In genomic region chr6:29596381-29596900, GRCh38 we compare ENCODE assay signal across 20 cellular contexts. TPM values are rescaled to one million over a fixed set of nuclear protein-coding genes. Genes with fewer than 3 reads are reported as not detected.
A peak's percentile ranks its signal among the peaks of the same experiment; 100 is the strongest.
DNase-seq lines count a peak whose midpoint lies in the region; TF ChIP-seq lines count a peak whose summit lies in the region.
"Had no signal": no experiment of that assay in that cellular context is flagged by ENCODE, and none has a peak within 500 bp of the region (broad histone marks: within the 10 kb centered on the region; RNA-seq: fewer than 3 reads in every experiment).

No MANE protein-coding gene starts in this region.

- H3K36me3 ChIP-seq in NT2/D1 (ENCODE audit: insufficient read depth, insufficient read length, low read length) = peaks cover 27% of the 10 kb centered on the region
- H3K36me3 ChIP-seq in endodermal cell (ENCODE audit: control insufficient read depth, insufficient read depth, low read length) = peaks cover 14% of the 10 kb centered on the region
- peaks cover 14% of the 10 kb centered on the region for H3K36me3 ChIP-seq in mesendoderm (ENCODE audit: control insufficient read depth, insufficient read depth, low read length)
- H3K36me3 ChIP-seq: BE2C had no signal

- no peak overlapping the region for H4K8ac ChIP-seq in H9 (replicated peaks; ENCODE audit: insufficient read length, low read depth, low read length)
- no peak overlapping the region for H4K8ac ChIP-seq in mesendoderm (ENCODE audit: low read depth, low read length)

- DNase-seq in H9 (no peak), NT2/D1 (ENCODE audit: low read depth, low spot score) (peak; percentile 28), endodermal cell (peak; percentile 50), mesendoderm (peak; percentile 71), AG08396 (ENCODE audit: low spot score) (no peak), NCI-H510A (lab: John Stamatoyannopoulos, UW) (no peak)
- DNase-seq in activated effector memory CD4-positive, alpha-beta T cell treated with anti-CD3 and anti-CD28 coated beads, Interleukin-2, amount 50 U/mL, for 16 hours = no peak
- DNase-seq: BE2C; C1 segment of cervical spinal cord; CD4-positive, CD25-positive, alpha-beta regulatory T cell; CD8-positive, alpha-beta memory T cell; COR-L47; DMS153; GDM1; GOT3; KG1 had no signal

- no peaks in the 10 kb centered on the region for H3K79me1 ChIP-seq in H9 (ENCODE audit: insufficient read depth, low read depth, low read length, poor library complexity, severe bottlenecking)
- H3K79me1 ChIP-seq in mesendoderm (ENCODE audit: low read length) = no peaks in the 10 kb centered on the region

- no peak overlapping the region for H3T11ph ChIP-seq in H9 (ENCODE audit: low read length)

- no peak overlapping the region for H3K4me3 Mint-ChIP-seq in H9
- no peak overlapping the region for H3K4me3 Mint-ChIP-seq in endodermal cell
- H3K4me3 Mint-ChIP-seq: CD4-positive, CD25-positive, alpha-beta regulatory T cell; CD8-positive, alpha-beta memory T cell had no signal

- H3K9me3 ChIP-seq in H9 (ENCODE audit: control insufficient read depth, low read depth, low read length) = no peaks in the 10 kb centered on the region
- no peaks in the 10 kb centered on the region for H3K9me3 ChIP-seq in NT2/D1 (ENCODE audit: insufficient read depth, low read length)
- H3K9me3 ChIP-seq in endodermal cell (ENCODE audit: control insufficient read depth, low read length) = no peaks in the 10 kb centered on the region
- H3K9me3 ChIP-seq: BE2C, HAP-1 had no signal

- H3K9ac ChIP-seq in H9 (ENCODE audit: extremely low read depth, insufficient read length, low read length) = no peak overlapping the region
- H3K9ac ChIP-seq in NT2/D1 (ENCODE audit: insufficient read length, low read depth) = no peak overlapping the region
- H3K9ac ChIP-seq in endodermal cell (ENCODE audit: extremely low read depth, low read length, poor library complexity, severe bottlenecking) = no peak overlapping the region
- H3K9ac ChIP-seq in mesendoderm (ENCODE audit: low read length) = no peak overlapping the region

- H3K9me3 Mint-ChIP-seq in H9 (no peaks in the 10 kb centered on the region; a peak in 1 of 5 replicates), endodermal cell (no peaks in the 10 kb centered on the region)
- H3K9me3 Mint-ChIP-seq: CD4-positive, CD25-positive, alpha-beta regulatory T cell; CD8-positive, alpha-beta memory T cell had no signal

- 0 out of 2 replicates have a peak, but pooled peaks cover 3% of the 10 kb centered on the region for H3K4me1 ChIP-seq in H9 (ENCODE audit: insufficient read depth, low read length)
- H3K4me1 ChIP-seq in NT2/D1 (ENCODE audit: insufficient read depth, insufficient read length) = peaks cover 3% of the 10 kb centered on the region
- no peaks in the 10 kb centered on the region for H3K4me1 ChIP-seq in endodermal cell (ENCODE audit: control insufficient read depth, insufficient read depth, low read length)
- H3K4me1 ChIP-seq in mesendoderm (ENCODE audit: control insufficient read depth, low read depth, low read length) = no peaks in the 10 kb centered on the region
- H3K4me1 ChIP-seq: BE2C had no signal

- no peaks in the 10 kb centered on the region for H3K23me2 ChIP-seq in H9 (ENCODE audit: insufficient read length, low read depth, low read length, poor library complexity, severe bottlenecking)

- H2BK120ac ChIP-seq in H9 (ENCODE audit: low read depth, low read length, poor library complexity, severe bottlenecking) = no peak overlapping the region
- no peak overlapping the region for H2BK120ac ChIP-seq in mesendoderm (ENCODE audit: low read depth, low read length)

- H3K4me2 ChIP-seq in H9 (ENCODE audit: insufficient read depth, insufficient read length, low read length) = no peak overlapping the region
- H3K4me2 ChIP-seq in mesendoderm (ENCODE audit: low read length) = no peak overlapping the region

- H3K36me3 Mint-ChIP-seq in H9 (ENCODE audit: insufficient read depth in 1 of 3, low read depth in 3 of 3) = peaks cover 7 to 27% (median 11%) of the 10 kb centered on the region in 3 experiments; a peak in 6 of 7 replicates
- peaks cover 11% of the 10 kb centered on the region for H3K36me3 Mint-ChIP-seq in endodermal cell (ENCODE audit: low read depth)
- H3K36me3 Mint-ChIP-seq: CD8-positive, alpha-beta memory T cell had no signal

- no peak overlapping the region for H2BK20ac ChIP-seq in H9 (ENCODE audit: low read depth, low read length, poor library complexity, severe bottlenecking)

- H4K91ac ChIP-seq in H9 (ENCODE audit: insufficient read length, low read depth, low read length) = no peak overlapping the region

- H2BK5ac ChIP-seq in H9 (ENCODE audit: insufficient read length, low read length) = no peak overlapping the region
- no peak overlapping the region for H2BK5ac ChIP-seq in mesendoderm (ENCODE audit: low read length)

- H3K27ac ChIP-seq in H9 (ENCODE audit: insufficient read length, low read depth, low read length) (no peak overlapping the region), endodermal cell (ENCODE audit: low read depth, low read length) (no peak overlapping the region), mesendoderm (ENCODE audit: low read depth, low read length) (no peak overlapping the region)

- H3K23ac ChIP-seq in H9 (ENCODE audit: insufficient read length, low read depth, low read length) = no peak overlapping the region
- no peak overlapping the region for H3K23ac ChIP-seq in mesendoderm (ENCODE audit: low read length)

- H2BK15ac ChIP-seq in H9 (ENCODE audit: low read depth, low read length) (no peak overlapping the region), mesendoderm (replicated peaks; ENCODE audit: low read depth) (no peak overlapping the region)

- H3K4me1 Mint-ChIP-seq in H9 = peaks cover 16 to 24% of the 10 kb centered on the region in 2 experiments
- no peaks in the 10 kb centered on the region for H3K4me1 Mint-ChIP-seq in endodermal cell
- H3K4me1 Mint-ChIP-seq: CD4-positive, CD25-positive, alpha-beta regulatory T cell; CD8-positive, alpha-beta memory T cell had no signal

- H2BK12ac ChIP-seq in H9 (ENCODE audit: insufficient read length, low read depth, low read length) = no peak overlapping the region

- H3K27ac Mint-ChIP-seq in H9 (peak overlapping the region in 2 of 3 experiments; percentile 53 to 85; a peak in 2 of 7 replicates), endodermal cell (peak overlapping the region; percentile 30)
- H3K27ac Mint-ChIP-seq: CD4-positive, CD25-positive, alpha-beta regulatory T cell; CD8-positive, alpha-beta memory T cell had no signal

- H4K5ac ChIP-seq in H9 (ENCODE audit: insufficient read length, low read depth, low read length) = no peak overlapping the region
- H4K5ac ChIP-seq in mesendoderm (ENCODE audit: low read length) = no peak overlapping the region

- H2AFZ ChIP-seq in H9 (ENCODE audit: low read length) = no peak overlapping the region

- no peak overlapping the region for H2AK5ac ChIP-seq in H9 (ENCODE audit: insufficient read length, low read length)
- H2AK5ac ChIP-seq in mesendoderm (ENCODE audit: low read length) = no peak overlapping the region

- no peak overlapping the region for H3K14ac ChIP-seq in H9 (ENCODE audit: insufficient read depth, low read length)

- H3K27me3 ChIP-seq in H9 (ENCODE audit: insufficient read depth, low read length) = no peaks in the 10 kb centered on the region
- H3K27me3 ChIP-seq in NT2/D1 (ENCODE audit: insufficient read depth, insufficient read length) = no peaks in the 10 kb centered on the region
- H3K27me3 ChIP-seq in endodermal cell (ENCODE audit: control insufficient read depth, insufficient read depth, low read length, poor library complexity, severe bottlenecking) = no peaks in the 10 kb centered on the region
- H3K27me3 ChIP-seq in mesendoderm (ENCODE audit: insufficient read depth, low read length, poor library complexity) = no peaks in the 10 kb centered on the region

- H3K4me3 ChIP-seq in NT2/D1 (ENCODE audit: insufficient read length, low read depth) = no peak overlapping the region
- no peak overlapping the region for H3K4me3 ChIP-seq in endodermal cell (ENCODE audit: low read length)
- H3K4me3 ChIP-seq in mesendoderm (ENCODE audit: low read length) = no peak overlapping the region
- H3K4me3 ChIP-seq: HAP-1 had no signal

- no peaks in the 10 kb centered on the region; the same call in 1 of the 2 replicates for H3K27me3 Mint-ChIP-seq in H9 (ENCODE audit: low read depth)
- no peaks in the 10 kb centered on the region for H3K27me3 Mint-ChIP-seq in endodermal cell (ENCODE audit: insufficient read depth)

- H3K4ac ChIP-seq in H9 (ENCODE audit: low read depth, low read length) = no peak overlapping the region
- no peak overlapping the region for H3K4ac ChIP-seq in mesendoderm (ENCODE audit: low read depth, low read length)

- H4K20me1 ChIP-seq in H9 (ENCODE audit: control insufficient read depth, insufficient read depth, insufficient read length) = no peaks in the 10 kb centered on the region

- H3K18ac ChIP-seq in H9 (ENCODE audit: insufficient read length, low read depth, low read length) (no peak overlapping the region), mesendoderm (ENCODE audit: low read length) (no peak overlapping the region)

- no peak for TF ChIP-seq CTCF in H9 (conservative IDR thresholded peaks at IDR 0.05)
- TF ChIP-seq CTCF in endodermal cell (conservative IDR thresholded peaks at IDR 0.05) = no peak

- WGBS in H9 (ENCODE audit: extremely low coverage, insufficient read length, low lambda C conversion rate) = no CpG with 5 or more reads among the region's 6 CpGs
- WGBS in endodermal cell (ENCODE audit: insufficient coverage in 1 of 2, insufficient read length in 1 of 2), 2 experiments = 73 to 89% methylated on average over 3 to 6 of the region's 6 CpGs
- no CpG with 5 or more reads among the region's 6 CpGs for WGBS in mesendoderm (ENCODE audit: extremely low coverage, insufficient coverage, low lambda C conversion rate)

- H3K79me2 ChIP-seq in H9 (ENCODE audit: insufficient read depth, low read length) (no peaks in the 10 kb centered on the region), mesendoderm (ENCODE audit: control insufficient read depth, insufficient read depth, low read length) (no peaks in the 10 kb centered on the region)

- H3K56ac ChIP-seq in H9 (ENCODE audit: insufficient read length, low read depth, low read length) (no peak overlapping the region), mesendoderm (ENCODE audit: low read length) (no peak overlapping the region)

RNA-seq across cellular contexts. Expression of gene OR2H2, which starts 11.5 kb away (rescaled TPM):
- total RNA-seq in H9 (2021) = not detected in 2 replicates
- not detected for total RNA-seq in endodermal cell
- polyA plus RNA-seq in endodermal cell (2013, experiment 1 of 2) = not detected
- polyA plus RNA-seq in endodermal cell (2013, experiment 2 of 2) = not detected
- polyA plus RNA-seq in mesendoderm (2013, experiment 1 of 2) = not detected
- polyA plus RNA-seq in mesendoderm (2013, experiment 2 of 2) = not detected
- total RNA-seq: A172; CD4-positive, CD25-positive, alpha-beta regulatory T cell; CD8-positive, alpha-beta memory T cell; Daoy; IMR-90 had no signal
- polyA plus RNA-seq: CD4-positive, CD25-positive, alpha-beta regulatory T cell; CD8-positive, alpha-beta memory T cell; IMR-90 had no signal

RNA-seq across cellular contexts. Expression of gene GABBR1, which starts 36.5 kb away (rescaled TPM):
- total RNA-seq in H9 (2021) (132 and 146 TPM in 2 replicates), endodermal cell (10 to 100 TPM; 81.8 to 99.1 TPM)
- polyA plus RNA-seq in endodermal cell (2013, experiment 1 of 2) = 59.1 TPM
- polyA plus RNA-seq in endodermal cell (2013, experiment 2 of 2) = 52.2 TPM
- polyA plus RNA-seq in mesendoderm (2013, experiment 1 of 2) = 27.2 TPM
- polyA plus RNA-seq in mesendoderm (2013, experiment 2 of 2) = 27.5 TPM

RNA-seq across cellular contexts. Expression of gene UBD, which starts 36.9 kb away (rescaled TPM):
- total RNA-seq in H9 (2021) = not detected in 2 replicates
- not detected for total RNA-seq in endodermal cell
- polyA plus RNA-seq in endodermal cell (2013, experiment 1 of 2) = 0.21 TPM
- polyA plus RNA-seq in endodermal cell (2013, experiment 2 of 2) = not detected
- 0.07 TPM for polyA plus RNA-seq in mesendoderm (2013, experiment 1 of 2)
- not detected for polyA plus RNA-seq in mesendoderm (2013, experiment 2 of 2)
- total RNA-seq: A172; CD4-positive, CD25-positive, alpha-beta regulatory T cell; IMR-90 had no signal
- polyA plus RNA-seq: CD4-positive, CD25-positive, alpha-beta regulatory T cell; CD8-positive, alpha-beta memory T cell; IMR-90 had no signal

Comparison
In these comparisons a context has a peak if more than half of its experiments do, and no peak if none do; other contexts are left out.
1. DNase-seq: peak in NT2/D1 (single experiment), endodermal cell (single experiment) and mesendoderm (single experiment); none in H9 (single experiment), AG08396 (single experiment), NCI-H510A (single experiment) and activated effector memory CD4-positive, alpha-beta T cell treated with anti-CD3 and anti-CD28 coated beads, Interleukin-2, amount 50 U/mL, for 16 hours (single experiment).